2 cellular contexts compared by ENCODE assay signal in genomic region chr1:234770031-234770795, GRCh38.
A peak's percentile ranks its signal among the peaks of the same experiment; 100 is the strongest.
TF ChIP-seq lines count a peak whose summit lies in the region.

No MANE protein-coding gene starts in this region.

TF ChIP-seq in SK-N-SH, 30 proteins besides CTCF, POLR2A, EP300 and RAD21 (continued from another document):
- TF ChIP-seq, protein P1, sequence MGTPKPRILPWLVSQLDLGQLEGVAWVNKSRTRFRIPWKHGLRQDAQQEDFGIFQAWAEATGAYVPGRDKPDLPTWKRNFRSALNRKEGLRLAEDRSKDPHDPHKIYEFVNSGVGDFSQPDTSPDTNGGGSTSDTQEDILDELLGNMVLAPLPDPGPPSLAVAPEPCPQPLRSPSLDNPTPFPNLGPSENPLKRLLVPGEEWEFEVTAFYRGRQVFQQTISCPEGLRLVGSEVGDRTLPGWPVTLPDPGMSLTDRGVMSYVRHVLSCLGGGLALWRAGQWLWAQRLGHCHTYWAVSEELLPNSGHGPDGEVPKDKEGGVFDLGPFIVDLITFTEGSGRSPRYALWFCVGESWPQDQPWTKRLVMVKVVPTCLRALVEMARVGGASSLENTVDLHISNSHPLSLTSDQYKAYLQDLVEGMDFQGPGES (IDR thresholded peaks at IDR 0.05; ENCODE audit: low read depth, low read length): no peak
- TF ChIP-seq POLR2AphosphoS5 (IDR thresholded peaks at IDR 0.05; ENCODE audit: low read depth, low read length) (no peak), RCOR1 (IDR thresholded peaks at IDR 0.05; ENCODE audit: low read length) (peak; percentile 18; the same call in 1 of the 2 replicates), YY1 (IDR thresholded peaks at IDR 0.05; ENCODE audit: low read depth) (no peak)
- TF ChIP-seq, protein P2, sequence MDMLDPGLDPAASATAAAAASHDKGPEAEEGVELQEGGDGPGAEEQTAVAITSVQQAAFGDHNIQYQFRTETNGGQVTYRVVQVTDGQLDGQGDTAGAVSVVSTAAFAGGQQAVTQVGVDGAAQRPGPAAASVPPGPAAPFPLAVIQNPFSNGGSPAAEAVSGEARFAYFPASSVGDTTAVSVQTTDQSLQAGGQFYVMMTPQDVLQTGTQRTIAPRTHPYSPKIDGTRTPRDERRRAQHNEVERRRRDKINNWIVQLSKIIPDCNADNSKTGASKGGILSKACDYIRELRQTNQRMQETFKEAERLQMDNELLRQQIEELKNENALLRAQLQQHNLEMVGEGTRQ (IDR thresholded peaks at IDR 0.05; ENCODE audit: borderline replicate concordance, low read depth, low read length): no peak

TF ChIP-seq in SK-N-SH treated with all-trans-retinoic acid at 6 μM for 48 hours, 23 proteins besides CTCF, POLR2A, EP300 and RAD21 (continued from another document):
- TF ChIP-seq CREB5 (CRISPR knock-in tag; IDR thresholded peaks at IDR 0.05; ENCODE audit: low read depth) (no peak), RARB (CRISPR knock-in tag; IDR thresholded peaks at IDR 0.05) (no peak), TOX (CRISPR knock-in tag; IDR thresholded peaks at IDR 0.05; ENCODE audit: borderline replicate concordance) (no peak), GLIS3 (CRISPR knock-in tag; IDR thresholded peaks at IDR 0.05) (no peak)
